In genomic region chr13:30103161-30103858, GRCh38 we compare ENCODE assay signal across 14 cellular contexts.
"Had no signal": no experiment of that assay in that cellular context is flagged by ENCODE, and none has a peak within 500 bp of the region (broad histone marks: within the 10 kb centered on the region; RNA-seq: fewer than 3 reads in every experiment).

No MANE protein-coding gene starts in this region.

- H3K4me1 ChIP-seq: esophagus muscularis mucosa, pancreas had no signal

- H3K27ac ChIP-seq: brain microvascular endothelial cell, coronary artery, esophagus muscularis mucosa, pancreas, thoracic aorta had no signal

- H3K36me3 ChIP-seq: brain microvascular endothelial cell, esophagus muscularis mucosa, pancreas, stomach, thoracic aorta had no signal

- H3K27me3 ChIP-seq: brain microvascular endothelial cell, esophagus muscularis mucosa, pancreas, stomach had no signal

- H3K9me3 ChIP-seq: esophagus muscularis mucosa, pancreas, stomach, thoracic aorta had no signal

- ATAC-seq: activated CD8-positive, alpha-beta T cell treated with anti-CD3 and anti-CD28 coated beads, Interleukin-2, amount 10 ng/mL, durations not matched to agents 7 days and 5 days; activated T-cell treated with anti-CD3 and anti-CD28 coated beads, Interleukin-2, amount 50 U/mL, for 72 hours; sciatic nerve had no signal

- H3K4me3 ChIP-seq: coronary artery, esophagus muscularis mucosa, pancreas, stomach, thoracic aorta had no signal

- DNase-seq: activated B cell treated with CpG ODN at 0.5 μM for 24 hours; activated CD4-positive, alpha-beta T cell treated with anti-CD3 and anti-CD28 coated beads for 48 hours; activated CD8-positive, alpha-beta memory T cell treated with anti-CD3 and anti-CD28 coated beads, Interleukin-2, amount 50 U/mL, for 4 hours; activated CD8-positive, alpha-beta T cell treated with anti-CD3 and anti-CD28 coated beads, Interleukin-2, amount 10 ng/mL, durations not matched to agents 7 days and 5 days; activated gamma-delta T cell; activated T-cell treated with anti-CD3 and anti-CD28 coated beads, Interleukin-2, amount 50 U/mL, for 72 hours; anterior cingulate cortex; brain microvascular endothelial cell; pancreas; stomach had no signal
